ENCODE assay signal across 1 cellular context in genomic region chr17:77361986-77362620, GRCh38.
TF ChIP-seq lines count a peak whose summit lies in the region.

No MANE protein-coding gene starts in this region.

TF ChIP-seq in HepG2, 621 proteins besides CTCF, POLR2A, EP300 and RAD21 (continued from another document):
- TF ChIP-seq REST (IDR thresholded peaks at IDR 0.05; ENCODE audit: borderline replicate concordance in 1 of 2, low read depth in 1 of 2, low read length in 2 of 2): no peak
